ENCODE assay signal across 20 cellular contexts in genomic region chr15:92495468-92495867, GRCh38.
DNase-seq lines count a peak whose midpoint lies in the region; ATAC-seq and TF ChIP-seq lines count a peak whose summit lies in the region.
"Had no signal": no experiment of that assay in that cellular context is flagged by ENCODE, and none has a peak within 500 bp of the region (broad histone marks: within the 10 kb centered on the region; RNA-seq: fewer than 3 reads in every experiment).

No MANE protein-coding gene starts in this region.

- CTCF ChIA-PET in activated CD4-positive, alpha-beta memory T cell treated with anti-CD3 and anti-CD28 coated beads for 36 hours (lab: Charles Lee): no interaction called here

- H3K27me3 Mint-ChIP-seq in brain: peaks cover 9% of the 10 kb centered on the region
- peaks cover 4% of the 10 kb centered on the region for H3K27me3 Mint-ChIP-seq in nephron (ENCODE audit: low read depth)
- H3K27me3 Mint-ChIP-seq in activated CD4-positive, alpha-beta memory T cell treated with anti-CD3 and anti-CD28 coated beads for 36 hours: peaks cover 19% of the 10 kb centered on the region

- H2AFZ ChIP-seq in GM23248: no peak overlapping the region

- ATAC-seq in HG02588 (IDR thresholded peaks at IDR 0.05; ENCODE audit: unreplicated experiment): no peak
- ATAC-seq: HepG2, K562, Panc1 had no signal

- no peak for TF ChIP-seq POLR2A in adrenal gland (IDR thresholded peaks at IDR 0.05)

- peaks cover 6% of the 10 kb centered on the region for H3K27me3 ChIP-seq in GM23248 (replicated peaks; ENCODE audit: insufficient read depth)
- peaks cover 3% of the 10 kb centered on the region for H3K27me3 ChIP-seq in adrenal gland

- no peaks in the 10 kb centered on the region for H3K79me2 ChIP-seq in GM23248 (ENCODE audit: insufficient read depth)

- H3K9me3 Mint-ChIP-seq in brain (peaks cover 7 to 20% (median 11%) of the 10 kb centered on the region in 5 experiments), nephron (peaks cover 10% of the 10 kb centered on the region)
- H3K9me3 Mint-ChIP-seq in activated CD4-positive, alpha-beta memory T cell treated with anti-CD3 and anti-CD28 coated beads for 36 hours: peaks cover 7% of the 10 kb centered on the region

- peak; percentile 23 for DNase-seq in GM23248
- DNase-seq in NCI-H1694 treated with DMSO at 0.1 percent for 48 hours (lab: John Stamatoyannopoulos, UW): peak; percentile 19
- no peak for DNase-seq in GM13976 (ENCODE audit: low spot score)
- DNase-seq in activated CD4-positive, alpha-beta memory T cell treated with anti-CD3 and anti-CD28 coated beads for 36 hours: no peak
- no peak for DNase-seq in adrenal gland
- DNase-seq: EL, GF-D8, NCI-H1092 treated with DMSO at 0.1 percent for 48 hours, NCI-H1436 treated with DMSO at 0.1 percent for 48 hours, NCI-H2029 treated with DMSO at 0.1 percent for 48 hours, NCI-H2171 had no signal

- H3K4me1 ChIP-seq in GM23248 (ENCODE audit: insufficient read depth): no peaks in the 10 kb centered on the region
- no peaks in the 10 kb centered on the region for H3K4me1 ChIP-seq in adrenal gland (replicated peaks in 1 of 2)
- H3K4me1 ChIP-seq: SJCRH30 had no signal

- no peaks in the 10 kb centered on the region for H3K9me3 ChIP-seq in GM23248 (ENCODE audit: low read depth)
- no peaks in the 10 kb centered on the region for H3K9me3 ChIP-seq in adrenal gland (replicated peaks in 1 of 3)

- H3K36me3 Mint-ChIP-seq in brain (no peaks in the 10 kb centered on the region), nephron (ENCODE audit: low read depth) (no peaks in the 10 kb centered on the region)
- peaks cover 2% of the 10 kb centered on the region for H3K36me3 Mint-ChIP-seq in activated CD4-positive, alpha-beta memory T cell treated with anti-CD3 and anti-CD28 coated beads for 36 hours
- H3K36me3 Mint-ChIP-seq: CD14-positive monocyte had no signal

- H3K9me2 ChIP-seq in GM23248 (ENCODE audit: insufficient read depth): no peaks in the 10 kb centered on the region

- no peak overlapping the region for H3K27ac ChIP-seq in GM23248
- H3K27ac ChIP-seq in adrenal gland: no peak overlapping the region
- H3K27ac ChIP-seq: SJCRH30 had no signal

- in situ Hi-C loops in GM23248 (cut with MboI) (no loop called here), GM13976 (cut with MboI; ENCODE audit: low sequenced_read_pairs, unreplicated experiment) (no loop called here)

- H3K4me1 Mint-ChIP-seq in brain (peaks cover 64% of the 10 kb centered on the region), nephron (peaks cover 44% of the 10 kb centered on the region)
- H3K4me1 Mint-ChIP-seq in activated CD4-positive, alpha-beta memory T cell treated with anti-CD3 and anti-CD28 coated beads for 36 hours (ENCODE audit: low read depth): no peaks in the 10 kb centered on the region
- H3K4me1 Mint-ChIP-seq: B cell, CD14-positive monocyte had no signal

- H3K4me2 ChIP-seq in GM23248 (ENCODE audit: unreplicated experiment): no peak overlapping the region

- TF ChIP-seq CTCF in brain (conservative IDR thresholded peaks at IDR 0.05): no peak
- TF ChIP-seq CTCF in nephron (IDR thresholded peaks at IDR 0.05; ENCODE audit: unreplicated experiment in 3 of 3): no peak
- no peak for TF ChIP-seq CTCF in GM13976 (IDR thresholded peaks at IDR 0.05; ENCODE audit: borderline replicate concordance, control extremely low read depth, extremely low read depth, insufficient read depth, missing control alignments)
- TF ChIP-seq CTCF in adrenal gland (IDR thresholded peaks at IDR 0.05): no peak

- H4K20me1 ChIP-seq in GM23248 (ENCODE audit: insufficient read depth): no peaks in the 10 kb centered on the region

- POLR2A ChIA-PET in activated CD4-positive, alpha-beta memory T cell treated with anti-CD3 and anti-CD28 coated beads for 36 hours (lab: Charles Lee): no interaction called here

- intact Hi-C loops in activated CD4-positive, alpha-beta memory T cell treated with anti-CD3 and anti-CD28 coated beads for 36 hours (cut with micrococcal nuclease): no loop called here
- intact Hi-C loops in adrenal gland (cut with DNase I): no loop called here

- H3K4me3 ChIP-seq in GM23248 (no peak overlapping the region), adrenal gland (no peak overlapping the region)
- H3K4me3 ChIP-seq: K562, SJCRH30 had no signal

- no peak overlapping the region for H3K9ac ChIP-seq in GM23248

- WGBS in GM23248 (ENCODE audit: low coverage in 1 of 2, low lambda C conversion rate in 2 of 2, missing lambda C conversion rate in 2 of 2), 2 experiments: 60 to 63% methylated on average over 3 of the region's 3 CpGs
- WGBS in adrenal gland, 4 donors: 74 to 86% (median 82%) methylated on average over 3 of the region's 3 CpGs

- H3F3A ChIP-seq in GM23248 (ENCODE audit: insufficient read depth): no peaks in the 10 kb centered on the region

- peak overlapping the region; percentile 61 to 83 (median 71) for H3K27ac Mint-ChIP-seq in brain
- peak overlapping the region; percentile 68 to 77 (median 71) for H3K27ac Mint-ChIP-seq in nephron
- no peak overlapping the region for H3K27ac Mint-ChIP-seq in activated CD4-positive, alpha-beta memory T cell treated with anti-CD3 and anti-CD28 coated beads for 36 hours
- H3K27ac Mint-ChIP-seq: B cell had no signal

- H3K36me3 ChIP-seq in GM23248 (ENCODE audit: low read depth) (no peaks in the 10 kb centered on the region), adrenal gland (replicated peaks in 1 of 2) (no peaks in the 10 kb centered on the region)
- H3K36me3 ChIP-seq: SJCRH30 had no signal

- peak overlapping the region in 2 of 5 experiments; percentile 53 to 57 for H3K4me3 Mint-ChIP-seq in brain
- H3K4me3 Mint-ChIP-seq in nephron: peak overlapping the region in 1 of 3 experiments; percentile 17
- H3K4me3 Mint-ChIP-seq in activated CD4-positive, alpha-beta memory T cell treated with anti-CD3 and anti-CD28 coated beads for 36 hours: no peak overlapping the region
- H3K4me3 Mint-ChIP-seq: B cell, CD14-positive monocyte had no signal

Comparison
In these comparisons a context has a peak if more than half of its experiments do, and no peak if none do; other contexts are left out.
1. DNase-seq: peak in GM23248 (single experiment) and NCI-H1694 treated with DMSO at 0.1 percent for 48 hours (single experiment); none in GM13976 (single experiment), activated CD4-positive, alpha-beta memory T cell treated with anti-CD3 and anti-CD28 coated beads for 36 hours (single experiment) and adrenal gland (0 of 7).